Comparison of ENCODE assay signal across 13 cellular contexts in the genomic region with DNA sequence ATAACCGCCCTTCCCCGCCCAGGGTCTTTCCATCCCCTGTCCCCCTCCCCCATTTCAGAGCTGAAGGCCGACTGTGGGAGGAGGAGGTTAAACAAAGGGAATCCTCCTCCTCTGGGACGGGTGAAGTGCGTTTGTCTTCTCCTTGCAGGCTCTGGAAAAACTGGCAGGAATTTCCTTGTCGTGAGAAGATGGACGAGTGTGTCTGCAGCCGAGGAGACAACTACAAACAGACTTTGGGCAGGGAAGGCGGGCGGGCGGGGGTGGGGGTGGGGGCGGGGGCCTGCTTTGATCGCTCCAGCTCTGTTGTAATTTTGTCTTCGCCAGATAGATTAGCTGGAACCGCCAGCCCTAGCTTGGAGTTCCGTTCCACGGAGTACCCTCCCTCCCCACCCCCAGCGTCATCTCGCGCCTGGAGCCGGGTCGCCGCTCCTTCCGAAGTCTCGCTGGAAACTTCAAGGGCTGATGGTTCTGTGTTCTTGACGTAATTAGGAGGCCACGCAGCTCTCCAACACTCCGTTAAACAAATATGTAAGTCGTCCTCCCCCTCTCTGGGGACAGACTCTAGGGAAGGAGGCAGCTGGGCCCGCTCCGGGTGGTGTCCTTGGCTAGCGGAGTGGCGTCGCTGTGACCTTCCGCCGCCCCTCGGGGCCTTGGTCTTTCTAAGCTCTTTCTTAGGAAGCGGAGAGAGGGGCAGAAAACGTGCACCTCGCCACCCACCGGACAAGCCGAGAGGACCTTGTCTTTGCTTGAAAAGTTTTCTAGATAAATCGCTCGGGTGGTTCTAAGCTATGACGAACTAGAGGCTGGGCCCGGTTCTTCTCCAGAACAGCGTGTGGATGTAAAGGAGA. TPM values are rescaled to one million over a fixed set of nuclear protein-coding genes. Genes with fewer than 3 reads are reported as not detected.
A peak's percentile ranks its signal among the peaks of the same experiment; 100 is the strongest.
DNase-seq lines count a peak whose midpoint lies in the region; ATAC-seq, FAIRE-seq and TF ChIP-seq lines count a peak whose summit lies in the region.
"Had no signal": no experiment of that assay in that cellular context is flagged by ENCODE, and none has a peak within 500 bp of the region (broad histone marks: within the 10 kb centered on the region; RNA-seq: fewer than 3 reads in every experiment).

No MANE protein-coding gene starts in this region.

- peaks cover 3% of the 10 kb centered on the region for H3K9me3 Mint-ChIP-seq in CD4-positive, alpha-beta T cell
- H3K9me3 Mint-ChIP-seq in activated naive CD8-positive, alpha-beta T cell treated with anti-CD3 and anti-CD28 coated beads, Interleukin-2, amount 50 U/mL, for 24 hours: no peaks in the 10 kb centered on the region

- POLR2A ChIA-PET in CD4-positive, alpha-beta T cell (lab: Charles Lee): interaction anchor here (1.9 kb wide), 1 partner anchor 8 kb away, joined by 7 read pairs; no protein-coding TSS in a partner anchor

- peaks cover 100% of the 10 kb centered on the region for H3K27me3 Mint-ChIP-seq in CD4-positive, alpha-beta T cell
- H3K27me3 Mint-ChIP-seq in activated naive CD8-positive, alpha-beta T cell treated with anti-CD3 and anti-CD28 coated beads, Interleukin-2, amount 50 U/mL, for 24 hours: peaks cover 91% of the 10 kb centered on the region

- no peak for TF ChIP-seq CTCF in CD4-positive, alpha-beta T cell (IDR thresholded peaks at IDR 0.05)
- no peak for TF ChIP-seq CTCF in keratinocyte (optimal IDR thresholded peaks at IDR 0.05 in 1 of 3, IDR thresholded peaks at IDR 0.05 in 1 of 3, conservative IDR thresholded peaks at IDR 0.05 in 1 of 3; ENCODE audit: extremely low read depth in 1 of 3, insufficient read depth in 2 of 3, low read length in 3 of 3)
- TF ChIP-seq CTCF in uterus (IDR thresholded peaks at IDR 0.05): no peak

- H3K27ac Mint-ChIP-seq in CD4-positive, alpha-beta T cell: no peak overlapping the region
- H3K27ac Mint-ChIP-seq in activated naive CD8-positive, alpha-beta T cell treated with anti-CD3 and anti-CD28 coated beads, Interleukin-2, amount 50 U/mL, for 24 hours: no peak overlapping the region

- H3K4me1 ChIP-seq in ACC112 (ENCODE audit: control insufficient read depth, insufficient read depth, low read length, unreplicated experiment) (no peaks in the 10 kb centered on the region), keratinocyte (ENCODE audit: control insufficient read depth, extremely low read depth, insufficient read depth, low read length) (peaks cover 20% of the 10 kb centered on the region), uterus (peaks cover 0 to 12% of the 10 kb centered on the region in 2 donors)

- no peak for ATAC-seq in CD4-positive, alpha-beta T cell (ENCODE audit: poor library complexity)
- ATAC-seq in activated naive CD8-positive, alpha-beta T cell treated with anti-CD3 and anti-CD28 coated beads, Interleukin-2, amount 50 U/mL, for 24 hours: no peak
- no peak for ATAC-seq in GM21526 (IDR thresholded peaks at IDR 0.05; ENCODE audit: low FRiP score, unreplicated experiment)

- intact Hi-C loops in CD4-positive, alpha-beta T cell (cut with DNase I, micrococcal nuclease): loop anchor here in 1 of 2 experiments (5.0 kb wide), 1 partner anchor 81 kb away; the partner anchor contains the start of gene OLA1
- intact Hi-C loops in uterus (cut with DNase I; ENCODE audit: low total_unique reads): no loop called here

- H3K36me3 ChIP-seq in ACC112 (ENCODE audit: insufficient read depth, low read length) (no peaks in the 10 kb centered on the region), keratinocyte (ENCODE audit: control insufficient read depth in 2 of 2, extremely low read depth in 1 of 2, insufficient read depth in 2 of 2, low read length in 2 of 2) (no peaks in the 10 kb centered on the region), uterus (no peaks in the 10 kb centered on the region)
- H3K36me3 ChIP-seq: thyroid gland had no signal

- DNase-seq in CD4-positive, alpha-beta T cell: no peak
- no peak for DNase-seq in activated naive CD8-positive, alpha-beta T cell treated with anti-CD3 and anti-CD28 coated beads, Interleukin-2, amount 50 U/mL, for 24 hours
- DNase-seq in keratinocyte (ENCODE audit: low read depth, low spot score) (no peak), uterus (no peak)
- no peak for DNase-seq in stimulated activated CD4-positive, alpha-beta T cell treated with anti-CD3 and anti-CD28 coated beads, Interleukin-1b, Interleukin-23, amount 100 ng/mL, for 48 hours
- DNase-seq in activated effector memory CD4-positive, alpha-beta T cell treated with Interleukin-2 at 50 U/mL for 16 hours: no peak
- DNase-seq: activated CD4-positive, alpha-beta T cell treated with anti-CD3 and anti-CD28 coated beads for 4 hours; DMS153; NCI-H510A; thyroid gland had no signal

- no peak overlapping the region for H3K27ac ChIP-seq in ACC112 (ENCODE audit: low read depth, low read length)
- H3K27ac ChIP-seq in CD4-positive, alpha-beta T cell (ENCODE audit: low read depth, low read length): no peak overlapping the region
- no peak overlapping the region for H3K27ac ChIP-seq in keratinocyte (ENCODE audit: control insufficient read depth, insufficient read depth, low read length)
- H3K27ac ChIP-seq in uterus: no peak overlapping the region
- H3K27ac ChIP-seq: SK-N-MC, thyroid gland had no signal

- H3K27me3 ChIP-seq in ACC112 (ENCODE audit: insufficient read depth, low read length): peaks cover 80% of the 10 kb centered on the region
- peaks cover 93% of the 10 kb centered on the region for H3K27me3 ChIP-seq in CD4-positive, alpha-beta T cell (ENCODE audit: control insufficient read depth, insufficient read depth, low read length)
- H3K27me3 ChIP-seq in keratinocyte (ENCODE audit: control insufficient read depth, extremely low read depth, insufficient read depth, low read length): peaks cover 77% of the 10 kb centered on the region
- peaks cover 50 to 72% of the 10 kb centered on the region in 2 donors for H3K27me3 ChIP-seq in uterus

- no peak overlapping the region for H2AFZ ChIP-seq in ACC112 (ENCODE audit: low read length, unreplicated experiment)
- H2AFZ ChIP-seq in keratinocyte (ENCODE audit: control insufficient read depth, low read length): no peak overlapping the region

- CTCF ChIA-PET in CD4-positive, alpha-beta T cell (lab: Charles Lee): no interaction called here

- peaks cover 52% of the 10 kb centered on the region for H3K4me1 Mint-ChIP-seq in CD4-positive, alpha-beta T cell (ENCODE audit: low read depth)
- peaks cover 40% of the 10 kb centered on the region for H3K4me1 Mint-ChIP-seq in activated naive CD8-positive, alpha-beta T cell treated with anti-CD3 and anti-CD28 coated beads, Interleukin-2, amount 50 U/mL, for 24 hours

- no peaks in the 10 kb centered on the region for H4K20me1 ChIP-seq in keratinocyte (ENCODE audit: control insufficient read depth, extremely low read depth, insufficient read depth, low read length)

- H3K4me2 ChIP-seq in keratinocyte (ENCODE audit: control insufficient read depth, extremely low read depth, insufficient read depth, low read depth, low read length): peak overlapping the region; percentile 44

- H3K9me1 ChIP-seq in keratinocyte (ENCODE audit: control insufficient read depth, extremely low read depth, insufficient read depth, low read length): no peaks in the 10 kb centered on the region

- H3K4me3 ChIP-seq in ACC112 (ENCODE audit: low read depth, low read length): peak overlapping the region; percentile 26
- H3K4me3 ChIP-seq in keratinocyte (ENCODE audit: control insufficient read depth in 2 of 3, extremely low read depth in 1 of 3, insufficient read depth in 2 of 3, low read depth in 1 of 3, low read length in 3 of 3): peak overlapping the region in 1 of 3 experiments; percentile 7
- H3K4me3 ChIP-seq in uterus: no peak overlapping the region
- H3K4me3 ChIP-seq: SK-N-MC, thyroid gland had no signal

- no peaks in the 10 kb centered on the region for H3K36me3 Mint-ChIP-seq in CD4-positive, alpha-beta T cell (ENCODE audit: low read depth)
- no peaks in the 10 kb centered on the region for H3K36me3 Mint-ChIP-seq in activated naive CD8-positive, alpha-beta T cell treated with anti-CD3 and anti-CD28 coated beads, Interleukin-2, amount 50 U/mL, for 24 hours (ENCODE audit: low read depth)

- no peaks in the 10 kb centered on the region for H3K9me3 ChIP-seq in CD4-positive, alpha-beta T cell (ENCODE audit: control insufficient read depth, low read length)
- H3K9me3 ChIP-seq in keratinocyte (ENCODE audit: control insufficient read depth, low read depth, low read length) (no peaks in the 10 kb centered on the region), uterus (no peaks in the 10 kb centered on the region)
- H3K9me3 ChIP-seq: thyroid gland had no signal

- H3K9ac ChIP-seq in keratinocyte (ENCODE audit: control insufficient read depth, extremely low read depth, insufficient read depth, low read length): no peak overlapping the region

- H3K79me2 ChIP-seq in ACC112 (ENCODE audit: control insufficient read depth, insufficient read depth, low read length, unreplicated experiment) (no peaks in the 10 kb centered on the region), keratinocyte (ENCODE audit: control insufficient read depth, insufficient read depth, low read length) (no peaks in the 10 kb centered on the region)

- peak overlapping the region; percentile 61 for H3K4me3 Mint-ChIP-seq in CD4-positive, alpha-beta T cell
- peak overlapping the region; percentile 9 for H3K4me3 Mint-ChIP-seq in activated naive CD8-positive, alpha-beta T cell treated with anti-CD3 and anti-CD28 coated beads, Interleukin-2, amount 50 U/mL, for 24 hours

- FAIRE-seq in keratinocyte (lab: Jason Lieb, UNC): no peak

- dilution Hi-C loops in keratinocyte (cut with MboI; ENCODE audit: extremely low pct_ligation_motif_present, low sequenced_read_pairs): no loop called here

- no peak for TF ChIP-seq POLR2A in uterus (IDR thresholded peaks at IDR 0.05)

RNA-seq across cellular contexts. Expression of gene SP9, which starts 6.2 kb away (rescaled TPM):
- not detected for total RNA-seq in CD4-positive, alpha-beta T cell
- polyA plus RNA-seq in keratinocyte: not detected in 3 replicates
- polyA plus RNA-seq in keratinocyte (2011; ENCODE audit: low read depth): not detected
- not detected in 2 replicates for polyA plus RNA-seq in keratinocyte (2011; cell fraction: cytosol; rRNA removed)
- not detected in 2 replicates for polyA plus RNA-seq in keratinocyte (2011; cell fraction: nucleus; rRNA removed)
- not detected in 2 replicates for polyA plus RNA-seq in keratinocyte (2012; ENCODE audit: low replicate concordance)
- not detected in 3 replicates for polyA minus RNA-seq in keratinocyte
- polyA minus RNA-seq in keratinocyte (2011; cell fraction: cytosol; rRNA and poly(A)+ RNA removed): not detected
- polyA minus RNA-seq in keratinocyte (2011; cell fraction: nucleus; rRNA and poly(A)+ RNA removed): not detected in 2 replicates
- not detected for total RNA-seq in uterus
- total RNA-seq: thyroid gland had no signal
